In genomic region chr4:150903603-150904002, GRCh38 we compare ENCODE assay signal across 17 cellular contexts.
A peak's percentile ranks its signal among the peaks of the same experiment; 100 is the strongest.
DNase-seq lines count a peak whose midpoint lies in the region; ATAC-seq lines count a peak whose summit lies in the region.
"Had no signal": no experiment of that assay in that cellular context is flagged by ENCODE, and none has a peak within 500 bp of the region (broad histone marks: within the 10 kb centered on the region; RNA-seq: fewer than 3 reads in every experiment).

No MANE protein-coding gene starts in this region.

- no peaks in the 10 kb centered on the region for H3K9me3 Mint-ChIP-seq in activated T-cell treated with anti-CD3 and anti-CD28 coated beads, Interleukin-2, amount 50 U/mL, for 72 hours
- H3K9me3 Mint-ChIP-seq in activated T-cell treated with anti-CD3 and anti-CD28 coated beads, Interleukin-2, amount 50 U/mL, for 4 hours, result no peaks in the 10 kb centered on the region
- H3K9me3 Mint-ChIP-seq in activated T-helper 17 cell treated with anti-CD3 and anti-CD28 coated beads, Interleukin-2, amount 50 U/mL, for 72 hours, result no peaks in the 10 kb centered on the region
- no peaks in the 10 kb centered on the region for H3K9me3 Mint-ChIP-seq in effector memory CD8-positive, alpha-beta T cell
- H3K9me3 Mint-ChIP-seq: CD8-positive, alpha-beta T cell had no signal

- peak in 1 of 2 donors; percentile 42 for ATAC-seq in activated T-cell treated with anti-CD3 and anti-CD28 coated beads, Interleukin-2, amount 50 U/mL, for 72 hours (replicated peaks in 1 of 2)
- no peak for ATAC-seq in activated T-cell treated with anti-CD3 and anti-CD28 coated beads, Interleukin-2, amount 50 U/mL, for 4 hours
- peak; percentile 48 for ATAC-seq in activated T-helper 17 cell treated with anti-CD3 and anti-CD28 coated beads, Interleukin-2, amount 50 U/mL, for 72 hours (replicated peaks)
- ATAC-seq in effector memory CD8-positive, alpha-beta T cell (replicated peaks), result no peak
- ATAC-seq: CD8-positive, alpha-beta T cell; HCT116 had no signal

- H3K27ac Mint-ChIP-seq in activated T-cell treated with anti-CD3 and anti-CD28 coated beads, Interleukin-2, amount 50 U/mL, for 72 hours, result peak overlapping the region; percentile 36
- peak overlapping the region; percentile 25 for H3K27ac Mint-ChIP-seq in activated T-helper 17 cell treated with anti-CD3 and anti-CD28 coated beads, Interleukin-2, amount 50 U/mL, for 72 hours
- peak overlapping the region; percentile 53 to 72 for H3K27ac Mint-ChIP-seq in effector memory CD8-positive, alpha-beta T cell
- H3K27ac Mint-ChIP-seq: B cell; CD8-positive, alpha-beta T cell had no signal

- H3K27me3 Mint-ChIP-seq in activated T-cell treated with anti-CD3 and anti-CD28 coated beads, Interleukin-2, amount 50 U/mL, for 72 hours (ENCODE audit: low read depth), result no peaks in the 10 kb centered on the region
- H3K27me3 Mint-ChIP-seq in activated T-cell treated with anti-CD3 and anti-CD28 coated beads, Interleukin-2, amount 50 U/mL, for 4 hours (ENCODE audit: low read depth), result no peaks in the 10 kb centered on the region
- H3K27me3 Mint-ChIP-seq in activated T-helper 17 cell treated with anti-CD3 and anti-CD28 coated beads, Interleukin-2, amount 50 U/mL, for 72 hours, result no peaks in the 10 kb centered on the region
- no peaks in the 10 kb centered on the region for H3K27me3 Mint-ChIP-seq in effector memory CD8-positive, alpha-beta T cell
- H3K27me3 Mint-ChIP-seq: B cell; CD4-positive, CD25-positive, alpha-beta regulatory T cell had no signal

- no peak overlapping the region for H3K4me3 Mint-ChIP-seq in activated T-cell treated with anti-CD3 and anti-CD28 coated beads, Interleukin-2, amount 50 U/mL, for 72 hours
- H3K4me3 Mint-ChIP-seq in activated T-cell treated with anti-CD3 and anti-CD28 coated beads, Interleukin-2, amount 50 U/mL, for 4 hours, result no peak overlapping the region
- H3K4me3 Mint-ChIP-seq in activated T-helper 17 cell treated with anti-CD3 and anti-CD28 coated beads, Interleukin-2, amount 50 U/mL, for 72 hours, result no peak overlapping the region
- no peak overlapping the region for H3K4me3 Mint-ChIP-seq in effector memory CD8-positive, alpha-beta T cell
- H3K4me3 Mint-ChIP-seq: B cell; CD4-positive, CD25-positive, alpha-beta regulatory T cell; CD8-positive, alpha-beta T cell had no signal

- no peak for DNase-seq in activated T-cell treated with anti-CD3 and anti-CD28 coated beads, Interleukin-2, amount 50 U/mL, for 72 hours
- DNase-seq in activated T-cell treated with anti-CD3 and anti-CD28 coated beads, Interleukin-2, amount 50 U/mL, for 4 hours, result no peak
- DNase-seq in effector memory CD8-positive, alpha-beta T cell, result no peak
- DNase-seq in T-helper 1 cell (no peak), T-helper 2 cell (no peak), NCI-H2107 treated with DMSO at 0.1 percent for 48 hours (lab: John Stamatoyannopoulos, UW; ENCODE audit: unreplicated experiment) (no peak)
- DNase-seq in activated CD4-positive, alpha-beta T cell treated with anti-CD3 and anti-CD28 coated beads, Interleukin-2, amount 50 U/mL, for 1 hour, result no peak
- DNase-seq: Caco-2; CD4-positive, CD25-positive, alpha-beta regulatory T cell; CD8-positive, alpha-beta T cell; DMS153; DND-41; GM23248; H7 had no signal

- peaks cover 4 to 26% of the 10 kb centered on the region in 2 donors for H3K36me3 Mint-ChIP-seq in activated T-cell treated with anti-CD3 and anti-CD28 coated beads, Interleukin-2, amount 50 U/mL, for 72 hours (ENCODE audit: insufficient read depth in 2 of 2)
- peaks cover 61% of the 10 kb centered on the region for H3K36me3 Mint-ChIP-seq in activated T-cell treated with anti-CD3 and anti-CD28 coated beads, Interleukin-2, amount 50 U/mL, for 4 hours (ENCODE audit: insufficient read depth)
- H3K36me3 Mint-ChIP-seq in activated T-helper 17 cell treated with anti-CD3 and anti-CD28 coated beads, Interleukin-2, amount 50 U/mL, for 72 hours (ENCODE audit: low read depth), result peaks cover 93% of the 10 kb centered on the region
- peaks cover 41% of the 10 kb centered on the region for H3K36me3 Mint-ChIP-seq in effector memory CD8-positive, alpha-beta T cell (ENCODE audit: insufficient read depth)

- peaks cover 15% of the 10 kb centered on the region for H3K4me1 Mint-ChIP-seq in activated T-cell treated with anti-CD3 and anti-CD28 coated beads, Interleukin-2, amount 50 U/mL, for 72 hours (ENCODE audit: low read depth)
- peaks cover 6% of the 10 kb centered on the region for H3K4me1 Mint-ChIP-seq in activated T-cell treated with anti-CD3 and anti-CD28 coated beads, Interleukin-2, amount 50 U/mL, for 4 hours (ENCODE audit: low read depth)
- peaks cover 3% of the 10 kb centered on the region for H3K4me1 Mint-ChIP-seq in activated T-helper 17 cell treated with anti-CD3 and anti-CD28 coated beads, Interleukin-2, amount 50 U/mL, for 72 hours
- H3K4me1 Mint-ChIP-seq in effector memory CD8-positive, alpha-beta T cell (ENCODE audit: low read depth in 2 of 2), result peaks cover 1 to 10% of the 10 kb centered on the region in 2 donors
- H3K4me1 Mint-ChIP-seq: B cell had no signal
